In the genomic region with DNA sequence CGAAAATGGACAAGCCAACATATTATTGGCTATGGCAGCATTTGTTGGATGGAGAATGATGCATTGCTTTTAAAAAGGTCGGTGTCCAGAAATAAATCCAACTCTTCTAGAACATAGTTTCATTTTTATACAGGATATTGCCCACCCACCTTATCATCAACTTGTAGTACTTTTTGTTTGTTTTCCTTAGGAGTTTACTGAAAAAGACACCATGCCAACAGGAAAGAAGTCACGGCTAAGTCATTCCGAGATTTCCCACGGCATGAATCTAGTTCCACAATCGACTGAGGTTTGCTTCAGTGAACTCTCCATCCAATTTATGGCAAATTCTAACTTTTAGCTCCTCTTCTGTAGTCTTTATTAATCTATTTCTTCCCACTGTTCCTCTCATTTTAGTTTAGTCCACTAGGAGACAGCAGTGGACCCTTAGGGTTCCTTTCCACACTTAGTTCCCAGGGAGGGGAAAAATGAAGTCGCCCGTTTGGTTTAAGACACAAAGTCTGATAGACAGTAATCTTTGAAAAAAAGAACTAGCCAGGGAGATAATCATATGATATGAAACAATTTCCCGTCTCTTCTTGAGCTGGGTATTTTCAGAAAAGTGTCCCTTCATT, we compare ENCODE assay signal across 17 cellular contexts.
DNase-seq lines count a peak whose midpoint lies in the region; ATAC-seq and TF ChIP-seq lines count a peak whose summit lies in the region.
"Had no signal": no experiment of that assay in that cellular context is flagged by ENCODE, and none has a peak within 500 bp of the region (broad histone marks: within the 10 kb centered on the region; RNA-seq: fewer than 3 reads in every experiment).

No MANE protein-coding gene starts in this region.

- no peak overlapping the region for H2BK12ac ChIP-seq in H9 (ENCODE audit: insufficient read length, low read depth, low read length)

- no peak overlapping the region for H3K18ac ChIP-seq in H9 (ENCODE audit: insufficient read length, low read depth, low read length)

- H4K8ac ChIP-seq in H9 (replicated peaks; ENCODE audit: insufficient read length, low read depth, low read length) = no peak overlapping the region

- no peaks in the 10 kb centered on the region for H3F3A ChIP-seq in GM23338 (replicated peaks; ENCODE audit: low read depth)

- ATAC-seq in Panc1 = no peak
- ATAC-seq in GM23338 = no peak
- no peak for ATAC-seq in GM18520 (IDR thresholded peaks at IDR 0.05; ENCODE audit: unreplicated experiment)
- ATAC-seq: activated CD8-positive, alpha-beta T cell treated with anti-CD3 and anti-CD28 coated beads for 36 hours; gastroesophageal sphincter; Right ventricle myocardium inferior had no signal

- no peak overlapping the region for H2BK15ac ChIP-seq in H9 (ENCODE audit: low read depth, low read length)

- H3K4me1 ChIP-seq in H9 (ENCODE audit: insufficient read depth, low read length) (no peaks in the 10 kb centered on the region), Panc1 (ENCODE audit: control insufficient read depth, insufficient read depth, low read length) (no peaks in the 10 kb centered on the region), parathyroid adenoma (no peaks in the 10 kb centered on the region), GM23338 (ENCODE audit: insufficient read depth) (no peaks in the 10 kb centered on the region)
- H3K4me1 ChIP-seq: gastroesophageal sphincter, testis had no signal

- H3K9me3 ChIP-seq in H9 (ENCODE audit: control insufficient read depth, low read depth, low read length) (no peaks in the 10 kb centered on the region), Panc1 (ENCODE audit: control insufficient read depth, insufficient read depth, low read depth, low read length) (no peaks in the 10 kb centered on the region), parathyroid adenoma (ENCODE audit: control insufficient read depth, low read length) (no peaks in the 10 kb centered on the region)
- H3K9me3 ChIP-seq: gastroesophageal sphincter, spleen, testis had no signal

- H3K27me3 ChIP-seq in H9 (ENCODE audit: insufficient read depth, low read length) (no peaks in the 10 kb centered on the region), Panc1 (ENCODE audit: control insufficient read depth, insufficient read depth, low read length) (no peaks in the 10 kb centered on the region), parathyroid adenoma (ENCODE audit: control insufficient read depth, insufficient read depth, low read length) (no peaks in the 10 kb centered on the region), GM23338 (ENCODE audit: insufficient read depth) (no peaks in the 10 kb centered on the region)
- H3K27me3 ChIP-seq: gastroesophageal sphincter, spleen, testis had no signal

- H3K4me2 ChIP-seq in H9 (ENCODE audit: insufficient read depth, insufficient read length, low read length) (no peak overlapping the region), parathyroid adenoma (ENCODE audit: low read length) (no peak overlapping the region), GM23338 (no peak overlapping the region)

- H4K91ac ChIP-seq in H9 (ENCODE audit: insufficient read length, low read depth, low read length) = no peak overlapping the region

- in situ Hi-C loops in Panc1 (cut with HindIII; ENCODE audit: low pct_unique_long_range_greater_than_20kb, low sequenced_read_pairs) = no loop called here

- H3K9ac ChIP-seq in H9 (ENCODE audit: extremely low read depth, insufficient read length, low read length) = no peak overlapping the region
- H3K9ac ChIP-seq in parathyroid adenoma = no peak overlapping the region
- H3K9ac ChIP-seq: GM23248 had no signal

- H3K27me3 Mint-ChIP-seq in H9 (ENCODE audit: low read depth) (no peaks in the 10 kb centered on the region), GM23338 (ENCODE audit: insufficient read depth, low read depth, poor library complexity) (no peaks in the 10 kb centered on the region)
- H3K27me3 Mint-ChIP-seq: activated CD8-positive, alpha-beta T cell treated with anti-CD3 and anti-CD28 coated beads for 36 hours; activated naive CD8-positive, alpha-beta T cell treated with anti-CD3 and anti-CD28 coated beads for 36 hours; B cell had no signal

- no peak overlapping the region for H3K56ac ChIP-seq in H9 (ENCODE audit: insufficient read length, low read depth, low read length)

- H2AFZ ChIP-seq in H9 (ENCODE audit: low read length) = no peak overlapping the region
- H2AFZ ChIP-seq in parathyroid adenoma = no peak overlapping the region
- no peak overlapping the region for H2AFZ ChIP-seq in GM23338
- H2AFZ ChIP-seq: GM23248 had no signal

- H3K79me2 ChIP-seq in H9 (ENCODE audit: insufficient read depth, low read length) (no peaks in the 10 kb centered on the region), parathyroid adenoma (no peaks in the 10 kb centered on the region), GM23338 (replicated peaks; ENCODE audit: insufficient read depth) (no peaks in the 10 kb centered on the region)

- no peak overlapping the region for H2BK5ac ChIP-seq in H9 (ENCODE audit: insufficient read length, low read length)

- TF ChIP-seq CTCF in H9 (conservative IDR thresholded peaks at IDR 0.05) = peak; percentile 44
- TF ChIP-seq CTCF in Panc1 (IDR thresholded peaks at IDR 0.05) = peak; percentile 19; the same call in 1 of the 2 replicates
- TF ChIP-seq CTCF in epithelial cell of proximal tubule (conservative IDR thresholded peaks at IDR 0.05; ENCODE audit: low read depth, low read length) = peak; percentile 30
- TF ChIP-seq CTCF in parathyroid adenoma (IDR thresholded peaks at IDR 0.05) = no peak
- TF ChIP-seq CTCF in GM23338 (conservative IDR thresholded peaks at IDR 0.05; ENCODE audit: low read depth in 2 of 2) = peak in 1 of 2 experiments; percentile 13; a peak in 1 of 4 replicates

- POLR2A ChIA-PET in Panc1 (lab: Charles Lee) = no interaction called here

- H4K20me1 ChIP-seq in H9 (ENCODE audit: control insufficient read depth, insufficient read depth, insufficient read length) (no peaks in the 10 kb centered on the region), GM23338 (replicated peaks; ENCODE audit: insufficient read depth) (no peaks in the 10 kb centered on the region)

- H3K79me1 ChIP-seq in H9 (ENCODE audit: insufficient read depth, low read depth, low read length, poor library complexity, severe bottlenecking) = no peaks in the 10 kb centered on the region

- no peak overlapping the region for H2BK20ac ChIP-seq in H9 (ENCODE audit: low read depth, low read length, poor library complexity, severe bottlenecking)

- H3K4me1 Mint-ChIP-seq in H9 = no peaks in the 10 kb centered on the region
- H3K4me1 Mint-ChIP-seq in GM23338 = no peaks in the 10 kb centered on the region
- H3K4me1 Mint-ChIP-seq: activated naive CD8-positive, alpha-beta T cell treated with anti-CD3 and anti-CD28 coated beads for 36 hours; B cell had no signal

- no peak overlapping the region for H4K5ac ChIP-seq in H9 (ENCODE audit: insufficient read length, low read depth, low read length)

- H2AK5ac ChIP-seq in H9 (ENCODE audit: insufficient read length, low read length) = no peak overlapping the region

- H3K23me2 ChIP-seq in H9 (ENCODE audit: insufficient read length, low read depth, low read length, poor library complexity, severe bottlenecking) = no peaks in the 10 kb centered on the region

- CTCF ChIA-PET in Panc1 (lab: Charles Lee) = no interaction called here

- no peak overlapping the region for H3K4me3 ChIP-seq in Panc1 (ENCODE audit: low read depth in 2 of 2, low read length in 2 of 2)
- H3K4me3 ChIP-seq in epithelial cell of proximal tubule (ENCODE audit: low read depth, low read length) = no peak overlapping the region
- no peak overlapping the region for H3K4me3 ChIP-seq in parathyroid adenoma (ENCODE audit: low read depth, low read length)
- H3K4me3 ChIP-seq in GM23338 = no peak overlapping the region
- H3K4me3 ChIP-seq: gastroesophageal sphincter, GM23248, spleen, testis had no signal

- no peak overlapping the region for H3K14ac ChIP-seq in H9 (ENCODE audit: insufficient read depth, low read length)

- no peak overlapping the region for H3K4ac ChIP-seq in H9 (ENCODE audit: low read depth, low read length)

- H3K27ac Mint-ChIP-seq in H9 (no peak overlapping the region), GM23338 (no peak overlapping the region)
- H3K27ac Mint-ChIP-seq: activated CD8-positive, alpha-beta T cell treated with anti-CD3 and anti-CD28 coated beads for 36 hours; activated naive CD8-positive, alpha-beta T cell treated with anti-CD3 and anti-CD28 coated beads for 36 hours; B cell had no signal

- no peak for DNase-seq in H9
- no peak for DNase-seq in Panc1 (ENCODE audit: low read depth, low spot score)
- no peak for DNase-seq in epithelial cell of proximal tubule (ENCODE audit: low read depth)
- DNase-seq in GM23338 (ENCODE audit: low spot score) = no peak
- DNase-seq in activated CD8-positive, alpha-beta memory T cell treated with anti-CD3 and anti-CD28 coated beads, Interleukin-2, amount 50 U/mL, for 48 hours = no peak
- DNase-seq: activated CD8-positive, alpha-beta T cell treated with anti-CD3 and anti-CD28 coated beads for 36 hours; activated naive CD8-positive, alpha-beta T cell treated with anti-CD3 and anti-CD28 coated beads for 36 hours; GM23248; NCI-H1436; NK-92 treated with Interleukin-12 subunit alpha and Interleukin-12 subunit beta, amount 100 ng/mL, for 24 hours; spleen; testis had no signal

- no peaks in the 10 kb centered on the region for H3K36me3 Mint-ChIP-seq in H9 (ENCODE audit: insufficient read depth in 1 of 3, low read depth in 3 of 3)
- no peaks in the 10 kb centered on the region for H3K36me3 Mint-ChIP-seq in GM23338 (ENCODE audit: low read depth)

- no peak overlapping the region for H3K23ac ChIP-seq in H9 (ENCODE audit: insufficient read length, low read depth, low read length)

- intact Hi-C loops in Panc1 (cut with micrococcal nuclease; ENCODE audit: unreplicated experiment) = no loop called here

- H3K27ac ChIP-seq in H9 (ENCODE audit: insufficient read length, low read depth, low read length) (no peak overlapping the region), Panc1 (ENCODE audit: low read length) (no peak overlapping the region), parathyroid adenoma (peak overlapping the region; percentile 48), GM23338 (ENCODE audit: low read depth) (no peak overlapping the region)
- H3K27ac ChIP-seq: gastroesophageal sphincter, GM23248, testis had no signal

- no peaks in the 10 kb centered on the region for H3K9me2 ChIP-seq in GM23338 (ENCODE audit: insufficient read depth)

- no CpG with 5 or more reads among the region's 9 CpGs for WGBS in H9 (ENCODE audit: extremely low coverage, insufficient read length, low lambda C conversion rate)

- no peaks in the 10 kb centered on the region for H3K9me3 Mint-ChIP-seq in H9
- H3K9me3 Mint-ChIP-seq in GM23338 = no peaks in the 10 kb centered on the region
- H3K9me3 Mint-ChIP-seq: activated CD8-positive, alpha-beta T cell treated with anti-CD3 and anti-CD28 coated beads for 36 hours; activated naive CD8-positive, alpha-beta T cell treated with anti-CD3 and anti-CD28 coated beads for 36 hours had no signal

- no peak overlapping the region for H3K4me3 Mint-ChIP-seq in H9
- H3K4me3 Mint-ChIP-seq in GM23338 = no peak overlapping the region
- H3K4me3 Mint-ChIP-seq: activated CD8-positive, alpha-beta T cell treated with anti-CD3 and anti-CD28 coated beads for 36 hours; activated naive CD8-positive, alpha-beta T cell treated with anti-CD3 and anti-CD28 coated beads for 36 hours; B cell had no signal

- no peak overlapping the region for H3T11ph ChIP-seq in H9 (ENCODE audit: low read length)

- no peak overlapping the region for H2BK120ac ChIP-seq in H9 (ENCODE audit: low read depth, low read length, poor library complexity, severe bottlenecking)

- H3K36me3 ChIP-seq in Panc1 (ENCODE audit: control insufficient read depth, insufficient read depth, low read length) (no peaks in the 10 kb centered on the region), parathyroid adenoma (ENCODE audit: control insufficient read depth, insufficient read depth, low read length) (no peaks in the 10 kb centered on the region), GM23338 (ENCODE audit: insufficient read depth) (no peaks in the 10 kb centered on the region)
- H3K36me3 ChIP-seq: gastroesophageal sphincter had no signal

- BruUV-seq in Panc1 (replicated peaks; lab: Mats Ljungman, UMichigan) = no TSS peak
